In the genomic region with DNA sequence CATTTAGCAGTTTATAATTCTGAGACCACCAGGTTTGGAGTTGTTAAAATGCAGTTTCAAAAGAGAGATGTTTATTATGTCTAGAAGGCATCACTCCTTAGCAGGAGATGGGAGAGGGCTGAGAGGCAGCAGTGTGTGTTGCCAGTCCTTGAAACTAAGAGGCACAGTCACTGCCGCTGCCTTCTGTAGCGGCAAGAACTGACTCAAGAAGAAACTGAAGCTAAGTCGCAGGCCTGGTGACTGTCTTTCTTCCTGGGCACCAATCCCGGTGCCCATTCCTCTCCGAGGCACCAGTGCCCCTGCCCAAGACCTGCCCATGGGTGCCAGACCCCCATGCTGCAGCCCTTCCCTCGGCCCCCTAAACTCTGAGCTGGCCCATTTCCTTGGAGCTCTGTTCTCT, we compare ENCODE assay signal across 18 cellular contexts. TPM values are rescaled to one million over a fixed set of nuclear protein-coding genes. Genes with fewer than 3 reads are reported as not detected.
DNase-seq lines count a peak whose midpoint lies in the region; ATAC-seq and TF ChIP-seq lines count a peak whose summit lies in the region.
"Had no signal": no experiment of that assay in that cellular context is flagged by ENCODE, and none has a peak within 500 bp of the region (broad histone marks: within the 10 kb centered on the region; RNA-seq: fewer than 3 reads in every experiment).

No MANE protein-coding gene starts in this region.

- H3K4me1 Mint-ChIP-seq in T-helper 17 cell, result peaks cover 20% of the 10 kb centered on the region
- peaks cover 38% of the 10 kb centered on the region for H3K4me1 Mint-ChIP-seq in CD4-positive, alpha-beta T cell (ENCODE audit: low read depth)

- TF ChIP-seq CTCF in CD4-positive, alpha-beta T cell (IDR thresholded peaks at IDR 0.05), result no peak
- TF ChIP-seq CTCF in coronary artery (IDR thresholded peaks at IDR 0.05), result no peak
- no peak for TF ChIP-seq CTCF in Peyer's patch (IDR thresholded peaks at IDR 0.05)

- H3K9me3 ChIP-seq in T-helper 17 cell (ENCODE audit: control insufficient read depth, low read length, poor library complexity, severe bottlenecking), result no peaks in the 10 kb centered on the region
- H3K9me3 ChIP-seq in CD4-positive, alpha-beta T cell (ENCODE audit: control insufficient read depth, low read length), result no peaks in the 10 kb centered on the region
- no peaks in the 10 kb centered on the region for H3K9me3 ChIP-seq in Peyer's patch
- H3K9me3 ChIP-seq: body of pancreas, left lung, thoracic aorta had no signal

- no peak overlapping the region for H3K27ac ChIP-seq in CD4-positive, alpha-beta T cell (ENCODE audit: low read depth, low read length)
- H3K27ac ChIP-seq in coronary artery, result no peak overlapping the region
- no peak overlapping the region for H3K27ac ChIP-seq in Peyer's patch
- H3K27ac ChIP-seq: body of pancreas, left lung, thoracic aorta had no signal

- POLR2A ChIA-PET in CD4-positive, alpha-beta T cell (lab: Charles Lee), result interaction anchor here (0.7 to 1.7 kb wide), 4 partner anchors 9 to 22 kb away, joined by 3 to 5 read pairs (median 4); a partner anchor contains a TSS

- ATAC-seq in GM21381 (IDR thresholded peaks at IDR 0.05; ENCODE audit: unreplicated experiment) (peak; percentile 61), T-helper 17 cell (no peak), GM18517 (IDR thresholded peaks at IDR 0.05; ENCODE audit: unreplicated experiment) (no peak)
- no peak for ATAC-seq in CD4-positive, alpha-beta T cell (ENCODE audit: poor library complexity)
- ATAC-seq: body of pancreas, left lung had no signal

- TF ChIP-seq POLR2A in Peyer's patch (IDR thresholded peaks at IDR 0.05), result no peak

- peaks cover 5% of the 10 kb centered on the region for H3K36me3 Mint-ChIP-seq in T-helper 17 cell (ENCODE audit: low read depth)
- H3K36me3 Mint-ChIP-seq in CD4-positive, alpha-beta T cell (ENCODE audit: low read depth), result peaks cover 73% of the 10 kb centered on the region

- peaks cover 0 to 11% (median 0%) of the 10 kb centered on the region in 3 donors for H3K36me3 ChIP-seq in Peyer's patch
- H3K36me3 ChIP-seq: thoracic aorta had no signal

- intact Hi-C loops in CD4-positive, alpha-beta T cell (cut with DNase I, micrococcal nuclease), result no loop called here

- H3K27me3 Mint-ChIP-seq in T-helper 17 cell, result no peaks in the 10 kb centered on the region
- H3K27me3 Mint-ChIP-seq in CD4-positive, alpha-beta T cell, result no peaks in the 10 kb centered on the region
- H3K27me3 Mint-ChIP-seq: activated B cell treated with CpG ODN at 0.5 μM for 24 hours, B cell had no signal

- DNase-seq in stimulated activated CD4-positive, alpha-beta T cell treated with anti-CD3 and anti-CD28 coated beads, Interleukin-1b, Interleukin-23, amount 100 ng/mL, for 48 hours, result peak; percentile 14
- no peak for DNase-seq in stimulated activated CD4-positive, alpha-beta T cell treated with anti-CD3 and anti-CD28 coated beads, Interleukin-4, amount 100 ng/mL, for 4 hours
- DNase-seq in T-helper 17 cell, result no peak
- DNase-seq in CD4-positive, alpha-beta T cell, result no peak
- DNase-seq in coronary artery (ENCODE audit: low spot score), result no peak
- no peak for DNase-seq in Peyer's patch
- DNase-seq: activated B cell treated with CpG ODN at 0.5 μM for 24 hours; activated effector memory CD4-positive, alpha-beta T cell treated with Interleukin-2 at 50 U/mL for 16 hours; body of pancreas; H7; Karpas-422; left lung; NCI-H1436 had no signal

- H3K4me3 ChIP-seq in coronary artery (no peak overlapping the region), Peyer's patch (no peak overlapping the region)
- H3K4me3 ChIP-seq: body of pancreas, left lung, thoracic aorta had no signal

- no peaks in the 10 kb centered on the region for H3K4me1 ChIP-seq in Peyer's patch
- H3K4me1 ChIP-seq: body of pancreas had no signal

- peak overlapping the region; percentile 84 for H3K27ac Mint-ChIP-seq in T-helper 17 cell
- no peak overlapping the region for H3K27ac Mint-ChIP-seq in CD4-positive, alpha-beta T cell
- H3K27ac Mint-ChIP-seq: activated B cell treated with CpG ODN at 0.5 μM for 24 hours, B cell, progenitor cell of endocrine pancreas had no signal

- no peaks in the 10 kb centered on the region for H3K27me3 ChIP-seq in CD4-positive, alpha-beta T cell (ENCODE audit: control insufficient read depth, insufficient read depth, low read length)
- no peaks in the 10 kb centered on the region for H3K27me3 ChIP-seq in Peyer's patch
- H3K27me3 ChIP-seq: body of pancreas, left lung had no signal

- CTCF ChIA-PET in CD4-positive, alpha-beta T cell (lab: Charles Lee), result no interaction called here

- H3K4me3 Mint-ChIP-seq in T-helper 17 cell, result peak overlapping the region; percentile 84
- no peak overlapping the region for H3K4me3 Mint-ChIP-seq in CD4-positive, alpha-beta T cell
- H3K4me3 Mint-ChIP-seq: activated B cell treated with CpG ODN at 0.5 μM for 24 hours, B cell had no signal

- no peaks in the 10 kb centered on the region for H3K9me3 Mint-ChIP-seq in CD4-positive, alpha-beta T cell
- H3K9me3 Mint-ChIP-seq: activated B cell treated with CpG ODN at 0.5 μM for 24 hours had no signal

RNA-seq across cellular contexts. Expression of a gene that starts 20.1 kb away (rescaled TPM):
- total RNA-seq in T-helper 17 cell (10 to 100 TPM; 37.8 to 45.9 TPM), Peyer's patch (10 to 100 TPM; 17.2 to 31.5 (median 21.7) TPM)
- total RNA-seq in CD4-positive, alpha-beta T cell, result 10 to 100 TPM; 47.5 to 50.5 TPM
